Comparison of ENCODE assay signal across 9 cellular contexts in genomic region chr1:19665044-19665455, GRCh38. TPM values are rescaled to one million over a fixed set of nuclear protein-coding genes. Genes with fewer than 3 reads are reported as not detected.
DNase-seq lines count a peak whose midpoint lies in the region; ATAC-seq and TF ChIP-seq lines count a peak whose summit lies in the region.
"Had no signal": no experiment of that assay in that cellular context is flagged by ENCODE, and none has a peak within 500 bp of the region (broad histone marks: within the 10 kb centered on the region; RNA-seq: fewer than 3 reads in every experiment).

No MANE protein-coding gene starts in this region.

- H3K36me3 ChIP-seq in BE2C (no peaks in the 10 kb centered on the region), breast epithelium (no peaks in the 10 kb centered on the region)

- no peak for DNase-seq in BE2C
- peak; percentile 58 for DNase-seq in GM20000 (ENCODE audit: low spot score)
- no peak for DNase-seq in breast epithelium (ENCODE audit: low spot score in 2 of 2)
- DNase-seq in natural killer cell, result no peak
- no peak for DNase-seq in cerebellar nuclear complex (lab: John Stamatoyannopoulos, UW)
- DNase-seq in NCI-H2107 treated with DMSO at 0.1 percent for 48 hours (lab: John Stamatoyannopoulos, UW; ENCODE audit: unreplicated experiment), result no peak
- DNase-seq in T-helper 9 cell, result no peak
- DNase-seq: NCI-H226 had no signal

- TF ChIP-seq CTCF in BE2C (IDR thresholded peaks at IDR 0.05; ENCODE audit: low read depth, low read length) (no peak), GM20000 (IDR thresholded peaks at IDR 0.05; ENCODE audit: extremely low read depth, missing control alignments) (no peak), breast epithelium (IDR thresholded peaks at IDR 0.05) (no peak), natural killer cell (IDR thresholded peaks at IDR 0.05) (no peak)

- no peak for TF ChIP-seq POLR2A in breast epithelium (IDR thresholded peaks at IDR 0.05)

- H3K27me3 ChIP-seq in BE2C (no peaks in the 10 kb centered on the region), breast epithelium (peaks cover 12 to 28% of the 10 kb centered on the region in 2 donors)

- H3K36me3 Mint-ChIP-seq in natural killer cell, result no peaks in the 10 kb centered on the region

- intact Hi-C loops in breast epithelium (cut with DNase I; ENCODE audit: low total_unique reads) (no loop called here), natural killer cell (cut with micrococcal nuclease) (no loop called here)

- peak in 1 of 3 donors; percentile 4 for ATAC-seq in natural killer cell
- ATAC-seq in GM18909 (IDR thresholded peaks at IDR 0.05; ENCODE audit: poor library complexity, unreplicated experiment), result no peak

- no peaks in the 10 kb centered on the region for H3K9me3 Mint-ChIP-seq in natural killer cell

- H3K4me1 Mint-ChIP-seq in natural killer cell, result peaks cover 5 to 21% of the 10 kb centered on the region in 2 donors

- no peak overlapping the region for H3K27ac ChIP-seq in breast epithelium

- H3K9me3 ChIP-seq in BE2C (no peaks in the 10 kb centered on the region), breast epithelium (no peaks in the 10 kb centered on the region)

- H3K4me3 ChIP-seq in BE2C (ENCODE audit: low read depth, low read length) (peak overlapping the region; percentile 33), breast epithelium (peak overlapping the region in 2 of 3 donors; percentile 44 to 70)

- peak overlapping the region; percentile 68 for H3K4me3 Mint-ChIP-seq in natural killer cell

- no peaks in the 10 kb centered on the region for H3K4me1 ChIP-seq in BE2C
- H3K4me1 ChIP-seq in breast epithelium, result peaks cover 0 to 5% of the 10 kb centered on the region in 2 donors

- peaks cover 29 to 45% of the 10 kb centered on the region in 2 donors for H3K27me3 Mint-ChIP-seq in natural killer cell (ENCODE audit: low read depth in 2 of 2)

- H3K27ac Mint-ChIP-seq in natural killer cell, result no peak overlapping the region

RNA-seq across cellular contexts. Expression of gene HTR6, which starts 0.4 kb away (rescaled TPM):
- polyA plus RNA-seq in BE2C (2012; ENCODE audit: insufficient read depth, insufficient read length, low read depth), result not detected
- not detected for total RNA-seq in breast epithelium
- total RNA-seq in natural killer cell, result under 1 TPM in 1 of 3 donors, not detected in 2; 0.18 TPM

RNA-seq across cellular contexts. Expression of gene NBL1, which starts 20.9 kb away (rescaled TPM):
- polyA plus RNA-seq in BE2C (2012; ENCODE audit: insufficient read depth, insufficient read length, low read depth), result 8.0 TPM
- total RNA-seq in breast epithelium (100 to 1,000 TPM in 1 of 3 donors, 10 to 100 TPM in 2; 33.4 to 111 (median 98.6) TPM), natural killer cell (10 to 100 TPM; 10.7 to 18.4 (median 11.4) TPM)
